ENCODE assay signal across 39 cellular contexts in the genomic region with DNA sequence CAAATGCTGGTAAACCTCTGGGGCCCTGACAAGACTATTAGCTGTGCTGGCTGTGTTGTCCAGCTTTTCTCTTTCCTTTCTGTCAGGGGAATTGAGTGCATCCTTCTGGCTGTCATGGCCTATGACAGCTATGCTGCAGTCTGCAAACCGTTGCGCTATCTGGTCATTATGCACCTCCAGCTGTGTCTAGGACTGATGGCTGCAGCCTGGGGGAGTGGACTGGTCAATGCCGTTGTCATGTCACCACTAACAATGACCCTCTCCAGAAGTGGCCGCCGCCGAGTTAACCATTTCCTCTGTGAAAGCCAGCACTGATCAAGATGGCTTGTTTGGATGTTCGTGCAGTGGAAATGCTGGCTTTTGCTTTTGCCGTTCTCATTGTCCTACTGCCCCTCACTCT. TPM values are rescaled to one million over a fixed set of nuclear protein-coding genes. Genes with fewer than 3 reads are reported as not detected.
"Had no signal": no experiment of that assay in that cellular context is flagged by ENCODE, and none has a peak within 500 bp of the region (broad histone marks: within the 10 kb centered on the region; RNA-seq: fewer than 3 reads in every experiment).

No MANE protein-coding gene starts in this region.

- ATAC-seq: activated naive CD8-positive, alpha-beta T cell treated with anti-CD3 and anti-CD28 coated beads, Interleukin-2, amount 50 U/mL, for 24 hours; Right ventricle myocardium inferior; SK-N-SH treated with all-trans-retinoic acid at 6 μM for 48 hours; T-cell had no signal

- H3K27me3 Mint-ChIP-seq: activated B cell treated with CpG ODN at 0.5 μM for 24 hours had no signal

- H3K4me3 Mint-ChIP-seq: activated B cell treated with CpG ODN at 0.5 μM for 24 hours; activated CD4-positive, alpha-beta memory T cell treated with anti-CD3 and anti-CD28 coated beads for 36 hours; activated naive CD4-positive, alpha-beta T cell treated with anti-CD3 and anti-CD28 coated beads, Interleukin-2, amount 10 ng/mL, durations not matched to agents 7 days and 5 days; activated naive CD8-positive, alpha-beta T cell; activated naive CD8-positive, alpha-beta T cell treated with anti-CD3 and anti-CD28 coated beads, Interleukin-2, amount 50 U/mL, for 24 hours; T-cell had no signal

- H2AFZ ChIP-seq: PC-9 had no signal

- H3K4me1 Mint-ChIP-seq: activated naive CD4-positive, alpha-beta T cell treated with anti-CD3 and anti-CD28 coated beads, Interleukin-2, amount 10 ng/mL, durations not matched to agents 7 days and 5 days; activated naive CD8-positive, alpha-beta T cell treated with anti-CD3 and anti-CD28 coated beads, Interleukin-2, amount 50 U/mL, for 24 hours; brain; T-cell had no signal

- H3K9ac ChIP-seq: KMS-11 had no signal

- H3K36me3 Mint-ChIP-seq: activated CD4-positive, alpha-beta memory T cell treated with anti-CD3 and anti-CD28 coated beads for 36 hours; activated naive CD4-positive, alpha-beta T cell treated with anti-CD3 and anti-CD28 coated beads, Interleukin-2, amount 10 ng/mL, durations not matched to agents 7 days and 5 days; activated naive CD8-positive, alpha-beta T cell; brain; T-cell had no signal

- DNase-seq: activated B cell treated with CpG ODN at 0.5 μM for 24 hours; activated CD4-positive, alpha-beta memory T cell treated with anti-CD3 and anti-CD28 coated beads for 36 hours; activated CD4-positive, alpha-beta T cell treated with anti-CD3 and anti-CD28 coated beads for 4 hours; activated CD4-positive, alpha-beta T cell treated with anti-CD3 and anti-CD28 coated beads, Interleukin-2, amount 50 U/mL, for 1 hour; activated CD4-positive, CD25-positive, alpha-beta regulatory T cell treated with anti-CD3 and anti-CD28 coated beads, Interleukin-2, amount 50 U/mL, for 72 hours; activated CD8-positive, alpha-beta memory T cell treated with anti-CD3 and anti-CD28 coated beads, Interleukin-2, amount 50 U/mL, for 4 hours; activated effector memory CD4-positive, alpha-beta T cell treated with Interleukin-2 at 50 U/mL for 16 hours; activated naive CD4-positive, alpha-beta T cell treated with anti-CD3 and anti-CD28 coated beads, Interleukin-2, amount 10 ng/mL, durations not matched to agents 7 days and 5 days; activated naive CD8-positive, alpha-beta T cell treated with anti-CD3 and anti-CD28 coated beads, Interleukin-2, amount 50 U/mL, for 24 hours; activated T-cell treated with anti-CD3 and anti-CD28 coated beads for 4 hours; activated T-cell treated with anti-CD3 and anti-CD28 coated beads, Interleukin-2, amount 50 U/mL, for 48 hours; anterior cingulate cortex; caudate nucleus; cerebellar nuclear complex; MM.1S; MV-4-11; NCI-H1092; NCI-H1436 treated with DMSO at 0.1 percent for 48 hours; NCI-H187 treated with DMSO at 0.1 percent for 48 hours; NCI-H2081; NCI-H2171 treated with DMSO at 0.1 percent for 48 hours; NCI-H345; NCI-H524 treated with DMSO at 0.1 percent for 48 hours; PC-9; SIG-M5; T-cell; T-helper 2 cell; T-helper 9 cell had no signal

- H3K4me2 ChIP-seq: KMS-11, PC-9 had no signal

- H3K27ac ChIP-seq: KMS-11, PC-9, RWPE1, VCaP had no signal

- FAIRE-seq: bronchial epithelial cell, RCC 7860 had no signal

- H3K27ac Mint-ChIP-seq: activated B cell treated with CpG ODN at 0.5 μM for 24 hours; activated CD4-positive, alpha-beta memory T cell treated with anti-CD3 and anti-CD28 coated beads for 36 hours; activated naive CD4-positive, alpha-beta T cell treated with anti-CD3 and anti-CD28 coated beads, Interleukin-2, amount 10 ng/mL, durations not matched to agents 7 days and 5 days; activated naive CD8-positive, alpha-beta T cell; activated naive CD8-positive, alpha-beta T cell treated with anti-CD3 and anti-CD28 coated beads, Interleukin-2, amount 50 U/mL, for 24 hours; brain; T-cell had no signal

- H3K9me3 Mint-ChIP-seq: activated B cell treated with CpG ODN at 0.5 μM for 24 hours; activated CD4-positive, alpha-beta memory T cell treated with anti-CD3 and anti-CD28 coated beads for 36 hours; activated naive CD4-positive, alpha-beta T cell treated with anti-CD3 and anti-CD28 coated beads, Interleukin-2, amount 10 ng/mL, durations not matched to agents 7 days and 5 days; activated naive CD8-positive, alpha-beta T cell treated with anti-CD3 and anti-CD28 coated beads, Interleukin-2, amount 50 U/mL, for 24 hours; brain; T-cell had no signal

- H3K4me3 ChIP-seq: PC-9 had no signal

RNA-seq across cellular contexts. Expression of a gene that starts 20.3 kb away (rescaled TPM):
- total RNA-seq: activated B cell treated with CpG ODN at 0.5 μM for 24 hours; activated CD4-positive, alpha-beta memory T cell treated with anti-CD3 and anti-CD28 coated beads for 36 hours; bronchial epithelial cell; LHCN-M2; Right ventricle myocardium inferior; SK-MEL-5; T-cell had no signal
